10 cellular contexts compared by ENCODE assay signal in the genomic region with DNA sequence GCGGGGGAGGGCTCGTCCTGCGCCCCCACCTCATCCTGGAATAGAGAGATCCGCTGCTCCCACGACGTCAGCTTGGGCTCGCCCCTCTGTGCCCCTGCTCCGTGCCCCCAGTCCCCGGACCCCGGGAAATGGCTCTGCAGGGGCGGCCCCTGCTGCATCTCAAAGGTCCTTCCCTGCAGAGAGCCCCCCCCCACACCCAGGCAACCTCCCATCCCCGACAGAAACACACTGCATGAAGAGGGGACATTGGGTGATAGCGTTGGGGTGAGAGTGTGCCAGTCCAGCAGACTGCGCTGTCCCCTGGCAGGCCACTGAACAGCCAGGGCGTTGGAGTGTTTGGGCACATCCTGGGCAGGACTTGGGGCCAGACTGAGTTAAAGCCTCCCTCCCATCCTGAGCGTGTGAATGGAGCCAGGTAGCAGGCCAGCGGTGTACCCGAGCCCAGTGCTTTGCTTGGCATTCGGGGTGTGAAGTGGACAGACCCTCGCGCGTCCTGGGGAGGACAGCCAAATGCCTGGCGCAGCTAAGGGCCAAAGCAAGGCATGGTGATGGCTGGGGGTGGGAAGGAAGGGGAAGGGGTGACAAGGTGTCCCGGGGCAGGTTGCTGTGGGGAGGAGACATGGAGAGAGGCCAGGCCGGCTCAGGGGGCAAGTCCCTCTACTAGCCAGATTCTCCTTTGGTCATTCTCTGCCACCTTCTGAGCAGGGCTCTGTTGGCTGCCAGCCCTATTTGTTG. TPM values are rescaled to one million over a fixed set of nuclear protein-coding genes. Genes with fewer than 3 reads are reported as not detected.
A peak's percentile ranks its signal among the peaks of the same experiment; 100 is the strongest.
DNase-seq lines count a peak whose midpoint lies in the region; ATAC-seq, FAIRE-seq and TF ChIP-seq lines count a peak whose summit lies in the region.
"Had no signal": no experiment of that assay in that cellular context is flagged by ENCODE, and none has a peak within 500 bp of the region (broad histone marks: within the 10 kb centered on the region; RNA-seq: fewer than 3 reads in every experiment).

No MANE protein-coding gene starts in this region.

- H3K4me1 ChIP-seq in PC-3 (ENCODE audit: insufficient read depth, low read length) = peaks cover 14% of the 10 kb centered on the region; the same call in 1 of the 2 replicates

- peak overlapping the region; percentile 86 for H3K4me3 Mint-ChIP-seq in neural crest cell

- no peak overlapping the region for H3K27ac ChIP-seq in PC-3 (ENCODE audit: low read length)
- H3K27ac ChIP-seq in epithelial cell of prostate = peak overlapping the region; percentile 57

- no peak for TF ChIP-seq CTCF in BJ (IDR thresholded peaks at IDR 0.05; ENCODE audit: insufficient read depth, low read depth, low read length)
- no peak; the same call in 1 of the 2 replicates for TF ChIP-seq CTCF in PC-3 (conservative IDR thresholded peaks at IDR 0.05; ENCODE audit: low read depth, low read length)
- no peak for TF ChIP-seq CTCF in neural crest cell (conservative IDR thresholded peaks at IDR 0.05)

- H3K79me2 ChIP-seq in PC-3 (ENCODE audit: low read length) = no peaks in the 10 kb centered on the region

- H3K9me3 Mint-ChIP-seq in neural crest cell = no peaks in the 10 kb centered on the region

- CTCF ChIA-PET in BJ (lab: Yijun Ruan, JAX) = interaction anchor here (1.1 to 5.5 kb wide), 6 partner anchors 11 to 282 kb away, joined by 8 to 33 read pairs (median 12); no protein-coding TSS in a partner anchor
- CTCF ChIA-PET in PC-3 (lab: Charles Lee) = interaction anchor here (0.6 to 1.9 kb wide), 5 partner anchors 10 to 282 kb away, joined by 3 to 11 read pairs (median 4); no protein-coding TSS in a partner anchor

- H3K9me2 ChIP-seq in PC-3 (replicated peaks; ENCODE audit: low read length) = no peaks in the 10 kb centered on the region

- POLR2A ChIA-PET in BJ (lab: Charles Lee) (interaction anchor here (0.6 kb wide), 1 partner anchor 281 kb away, joined by 11 read pairs; no protein-coding TSS in a partner anchor), PC-3 (lab: Charles Lee; ENCODE audit: unreplicated experiment) (interaction anchor here (0.6 kb wide), 1 partner anchor 21 kb away, joined by 4 read pairs; no protein-coding TSS in a partner anchor)

- H3K36me3 Mint-ChIP-seq in neural crest cell (ENCODE audit: low read depth) = no peaks in the 10 kb centered on the region

- TSS peak; percentile 76 for BruUV-seq in PC-3 (replicated peaks; lab: Mats Ljungman, UMichigan)

- no peak for FAIRE-seq in GM12891 (lab: Jason Lieb, UNC)

- H2AFZ ChIP-seq in PC-3 (ENCODE audit: low read length) = peak overlapping the region; percentile 72

- TF ChIP-seq POLR2A in GM12891 (IDR thresholded peaks at IDR 0.05; ENCODE audit: low read depth, low read length) = no peak

- no peaks in the 10 kb centered on the region for H3K9me3 ChIP-seq in PC-3 (ENCODE audit: low read length)

- H3K4me3 ChIP-seq in BJ (ENCODE audit: low read depth, low read length) (peak overlapping the region; percentile 73), PC-3 (ENCODE audit: low read length) (peak overlapping the region; percentile 64)

- peaks cover 12% of the 10 kb centered on the region for H3K4me1 Mint-ChIP-seq in neural crest cell

- ATAC-seq in PC-3 (peak; percentile 56), HG02798 (IDR thresholded peaks at IDR 0.05; ENCODE audit: poor library complexity, unreplicated experiment) (no peak)

- H3K27me3 ChIP-seq in BJ (ENCODE audit: control insufficient read depth, insufficient read depth, low read length) (no peaks in the 10 kb centered on the region; the same call in 1 of the 2 replicates), PC-3 (ENCODE audit: low read length) (no peaks in the 10 kb centered on the region)

- H3K27ac Mint-ChIP-seq in neural crest cell (ENCODE audit: unreplicated experiment) = no peak overlapping the region

- H3K27me3 Mint-ChIP-seq in neural crest cell (ENCODE audit: low read depth) = peaks cover 17% of the 10 kb centered on the region

- H4K20me1 ChIP-seq in PC-3 (ENCODE audit: low read length) = no peaks in the 10 kb centered on the region

- no peaks in the 10 kb centered on the region; the same call in 1 of the 2 replicates for H3K36me3 ChIP-seq in BJ (ENCODE audit: control insufficient read depth, insufficient read depth, low read length)
- H3K36me3 ChIP-seq in PC-3 (ENCODE audit: low read depth, low read length) = no peaks in the 10 kb centered on the region

- H3K9ac ChIP-seq in PC-3 (ENCODE audit: low read length) = peak overlapping the region; percentile 57

- no peak for DNase-seq in BJ (ENCODE audit: low read depth)
- no peak for DNase-seq in PC-3
- no peak for DNase-seq in epithelial cell of prostate (ENCODE audit: low read depth, low spot score)
- DNase-seq in neural crest cell (ENCODE audit: low read depth, low spot score) = no peak
- no peak for DNase-seq in GM12891 (ENCODE audit: insufficient read length, low spot score)
- no peak for DNase-seq in stimulated activated CD4-positive, alpha-beta T cell treated with anti-CD3 and anti-CD28 coated beads, Interleukin-4, amount 100 ng/mL, for 1 hour
- no peak for DNase-seq in RPMI8226

- peak overlapping the region; percentile 80 for H3K4me2 ChIP-seq in PC-3 (ENCODE audit: low read length)

- H3F3A ChIP-seq in PC-3 (ENCODE audit: low read length, unreplicated experiment) = no peaks in the 10 kb centered on the region

- intact Hi-C loops in PC-3 (cut with micrococcal nuclease) = loop anchor here (2.0 kb wide), 1 partner anchor 22 kb away; no protein-coding TSS in a partner anchor

TF ChIP-seq in GM12891, 5 proteins besides CTCF, POLR2A, EP300 and RAD21:
- no peak for TF ChIP-seq TAF1 (IDR thresholded peaks at IDR 0.05; ENCODE audit: low read depth, low read length)
- no peak for TF ChIP-seq PAX5 (IDR thresholded peaks at IDR 0.05; ENCODE audit: insufficient read depth, low read length, severe bottlenecking)
- TF ChIP-seq SPI1 (IDR thresholded peaks at IDR 0.05; ENCODE audit: low read depth, low read length) = no peak
- no peak for TF ChIP-seq POU2F2 (IDR thresholded peaks at IDR 0.05; ENCODE audit: low read depth, low read length)
- TF ChIP-seq POLR2AphosphoS5 (IDR thresholded peaks at IDR 0.05; ENCODE audit: low read depth, low read length) = no peak

RNA-seq across cellular contexts. Expression of a gene that starts 0.6 kb away (rescaled TPM):
- polyA plus RNA-seq in BJ (2011; rRNA removed) = 27.2 and 30.7 TPM in 2 replicates
- 16.2 and 29.1 TPM in 2 replicates for polyA minus RNA-seq in BJ (2011; rRNA and poly(A)+ RNA removed)
- total RNA-seq in PC-3 (2014; rRNA removed) (24.5 and 37.1 TPM in 2 replicates), neural crest cell (12.1 and 14.5 TPM in 2 replicates)
- not detected for polyA plus RNA-seq in GM12891 (2012; ENCODE audit: low read depth, missing spikeins)

RNA-seq across cellular contexts. Expression of a gene that starts 13.7 kb away (rescaled TPM):
- 0.99 and 1.2 TPM in 2 replicates for polyA plus RNA-seq in BJ (2011; rRNA removed)
- 0.09 TPM in 1 of 2 replicates, not detected in the other for polyA minus RNA-seq in BJ (2011; rRNA and poly(A)+ RNA removed)
- total RNA-seq in PC-3 (2014; rRNA removed) (2.7 and 3.1 TPM in 2 replicates), neural crest cell (not detected in 2 replicates)
- polyA plus RNA-seq in GM12891 (2012; ENCODE audit: low read depth, missing spikeins) = not detected
- total RNA-seq: myocyte, SK-MEL-5 had no signal

RNA-seq across cellular contexts. Expression of a gene that starts 43.8 kb away (rescaled TPM):
- polyA plus RNA-seq in BJ (2011; rRNA removed) = 23.0 and 25.7 TPM in 2 replicates
- polyA minus RNA-seq in BJ (2011; rRNA and poly(A)+ RNA removed) = 6.0 and 6.7 TPM in 2 replicates
- total RNA-seq in PC-3 (2014; rRNA removed) (6.0 and 12.3 TPM in 2 replicates), neural crest cell (not detected in 2 replicates)
- not detected for polyA plus RNA-seq in GM12891 (2012; ENCODE audit: low read depth, missing spikeins)
- total RNA-seq: SK-MEL-5 had no signal
